In genomic region chr1:97482022-97482421, GRCh38 we compare ENCODE assay signal across 6 cellular contexts.
"Had no signal": no experiment of that assay in that cellular context is flagged by ENCODE, and none has a peak within 500 bp of the region (broad histone marks: within the 10 kb centered on the region; RNA-seq: fewer than 3 reads in every experiment).

No MANE protein-coding gene starts in this region.

- H3K27ac ChIP-seq: HL-60 had no signal

- H3K4me3 ChIP-seq: K562 had no signal

- ATAC-seq: HepG2, K562 had no signal

- DNase-seq: IMR-90, KBM-7, KG1 had no signal
